19 cellular contexts compared by ENCODE assay signal in genomic region chr1:163872067-163872466, GRCh38.
DNase-seq lines count a peak whose midpoint lies in the region; ATAC-seq and TF ChIP-seq lines count a peak whose summit lies in the region.
"Had no signal": no experiment of that assay in that cellular context is flagged by ENCODE, and none has a peak within 500 bp of the region (broad histone marks: within the 10 kb centered on the region; RNA-seq: fewer than 3 reads in every experiment).

No MANE protein-coding gene starts in this region.

- H3K27me3 Mint-ChIP-seq in stimulated activated naive B cell treated with anti-CD40 and anti-IgM and Interleukin-4, amounts not matched to agents 10 μg/mL and 1 μg/mL and 100 μg/mL, for 72 hours, result no peaks in the 10 kb centered on the region

- peaks cover 3 to 4% of the 10 kb centered on the region in 2 donors for H3K9me3 Mint-ChIP-seq in stimulated activated naive B cell treated with anti-CD40 and anti-IgM and Interleukin-4, amounts not matched to agents 10 μg/mL and 1 μg/mL and 100 μg/mL, for 72 hours
- peaks cover 14% of the 10 kb centered on the region for H3K9me3 Mint-ChIP-seq in stimulated activated effector memory CD8-positive, alpha-beta T cell treated with anti-CD3 and anti-CD28 coated beads, Interleukin-12 subunit alpha, Interleukin-12 subunit beta, amount 100 ng/mL, for 72 hours

- no peaks in the 10 kb centered on the region for H3K4me1 Mint-ChIP-seq in stimulated activated naive B cell treated with anti-CD40 and anti-IgM and Interleukin-4, amounts not matched to agents 10 μg/mL and 1 μg/mL and 100 μg/mL, for 72 hours
- H3K4me1 Mint-ChIP-seq in stimulated activated effector memory CD8-positive, alpha-beta T cell treated with anti-CD3 and anti-CD28 coated beads, Interleukin-12 subunit alpha, Interleukin-12 subunit beta, amount 100 ng/mL, for 72 hours, result no peaks in the 10 kb centered on the region
- H3K4me1 Mint-ChIP-seq: CD8-positive, alpha-beta memory T cell had no signal

- H3K27ac ChIP-seq in GM23248, result no peak overlapping the region
- peak overlapping the region in 3 of 10 donors; percentile 13 to 48 (median 38) for H3K27ac ChIP-seq in heart right ventricle
- H3K27ac ChIP-seq in smooth muscle cell (ENCODE audit: low read depth), result no peak overlapping the region
- H3K27ac ChIP-seq: HL-60 had no signal

- intact Hi-C loops in heart right ventricle (cut with DNase I), result no loop called here

- no peaks in the 10 kb centered on the region for H3K9me2 ChIP-seq in GM23248 (ENCODE audit: insufficient read depth)
- H3K9me2 ChIP-seq: SK-N-SH had no signal

- peaks cover 19% of the 10 kb centered on the region for H3F3A ChIP-seq in GM23248 (ENCODE audit: insufficient read depth)
- H3F3A ChIP-seq in smooth muscle cell (ENCODE audit: low read depth), result peaks cover 5% of the 10 kb centered on the region

- DNase-seq in GM23248, result peak; percentile 25
- DNase-seq in dedifferentiated amniotic fluid mesenchymal stem cell (ENCODE audit: extremely low spot score), result peak; percentile 50
- DNase-seq in heart right ventricle, result no peak
- DNase-seq in smooth muscle cell (lab: John Stamatoyannopoulos, UW; ENCODE audit: unreplicated experiment), result no peak
- no peak for DNase-seq in stimulated activated naive B cell treated with anti-CD40 and anti-IgM and Interleukin-4, amounts not matched to agents 10 μg/mL and 1 μg/mL and 100 μg/mL, for 72 hours
- no peak for DNase-seq in SHP77 treated with DMSO at 0.1 percent for 48 hours (lab: John Stamatoyannopoulos, UW)
- DNase-seq in stimulated activated effector memory CD8-positive, alpha-beta T cell treated with anti-CD3 and anti-CD28 coated beads, Interleukin-12 subunit alpha, Interleukin-12 subunit beta, amount 100 ng/mL, for 72 hours (ENCODE audit: low spot score in 2 of 2), result no peak
- DNase-seq: AML-193; C1 segment of cervical spinal cord; Calu3; CD8-positive, alpha-beta memory T cell; DMS153; MG63; NCI-H1436; SHP77; SK-N-SH had no signal

- H3K36me3 ChIP-seq in GM23248 (ENCODE audit: low read depth) (no peaks in the 10 kb centered on the region), heart right ventricle (no peaks in the 10 kb centered on the region), smooth muscle cell (ENCODE audit: low read depth) (no peaks in the 10 kb centered on the region)
- H3K36me3 ChIP-seq: MG63 had no signal

- no peaks in the 10 kb centered on the region for H3K27me3 ChIP-seq in GM23248 (replicated peaks; ENCODE audit: insufficient read depth)
- no peaks in the 10 kb centered on the region for H3K27me3 ChIP-seq in heart right ventricle
- H3K27me3 ChIP-seq in smooth muscle cell (ENCODE audit: low read depth), result no peaks in the 10 kb centered on the region
- H3K27me3 ChIP-seq: MG63 had no signal

- H3K4me3 Mint-ChIP-seq in stimulated activated naive B cell treated with anti-CD40 and anti-IgM and Interleukin-4, amounts not matched to agents 10 μg/mL and 1 μg/mL and 100 μg/mL, for 72 hours, result no peak overlapping the region
- no peak overlapping the region for H3K4me3 Mint-ChIP-seq in stimulated activated effector memory CD8-positive, alpha-beta T cell treated with anti-CD3 and anti-CD28 coated beads, Interleukin-12 subunit alpha, Interleukin-12 subunit beta, amount 100 ng/mL, for 72 hours
- H3K4me3 Mint-ChIP-seq: CD8-positive, alpha-beta memory T cell had no signal

- ATAC-seq in heart right ventricle, result peak in 6 of 8 donors; percentile 16 to 61 (median 48)
- no peak for ATAC-seq in stimulated activated naive B cell treated with anti-CD40 and anti-IgM and Interleukin-4, amounts not matched to agents 10 μg/mL and 1 μg/mL and 100 μg/mL, for 72 hours (replicated peaks)
- no peak for ATAC-seq in stimulated activated effector memory CD8-positive, alpha-beta T cell treated with anti-CD3 and anti-CD28 coated beads, Interleukin-12 subunit alpha, Interleukin-12 subunit beta, amount 100 ng/mL, for 72 hours
- ATAC-seq: HepG2, K562 had no signal

- H4K20me1 ChIP-seq in GM23248 (ENCODE audit: insufficient read depth) (no peaks in the 10 kb centered on the region), smooth muscle cell (ENCODE audit: low read depth) (no peaks in the 10 kb centered on the region)

- H3K4me3 ChIP-seq in GM23248, result no peak overlapping the region
- H3K4me3 ChIP-seq in heart right ventricle, result no peak overlapping the region
- no peak overlapping the region for H3K4me3 ChIP-seq in smooth muscle cell
- H3K4me3 ChIP-seq: K562, MG63 had no signal

- H3K27ac Mint-ChIP-seq in stimulated activated naive B cell treated with anti-CD40 and anti-IgM and Interleukin-4, amounts not matched to agents 10 μg/mL and 1 μg/mL and 100 μg/mL, for 72 hours, result no peak overlapping the region
- H3K27ac Mint-ChIP-seq in stimulated activated effector memory CD8-positive, alpha-beta T cell treated with anti-CD3 and anti-CD28 coated beads, Interleukin-12 subunit alpha, Interleukin-12 subunit beta, amount 100 ng/mL, for 72 hours, result no peak overlapping the region
- H3K27ac Mint-ChIP-seq: CD8-positive, alpha-beta memory T cell had no signal

- H3K79me2 ChIP-seq in GM23248 (ENCODE audit: insufficient read depth) (no peaks in the 10 kb centered on the region), smooth muscle cell (ENCODE audit: low read depth) (no peaks in the 10 kb centered on the region)

- no peak for TF ChIP-seq CTCF in heart right ventricle (IDR thresholded peaks at IDR 0.05)
- no peak for TF ChIP-seq CTCF in smooth muscle cell (IDR thresholded peaks at IDR 0.05; ENCODE audit: borderline replicate concordance, insufficient read depth, poor library complexity, severe bottlenecking)

- H3K4me2 ChIP-seq in GM23248 (ENCODE audit: unreplicated experiment) (no peak overlapping the region), smooth muscle cell (no peak overlapping the region)
- H3K4me2 ChIP-seq: SK-N-SH had no signal

- H3K4me1 ChIP-seq in GM23248 (ENCODE audit: insufficient read depth) (peaks cover 49% of the 10 kb centered on the region), heart right ventricle (peaks cover 0 to 14% (median 0%) of the 10 kb centered on the region in 9 donors), smooth muscle cell (ENCODE audit: low read depth) (peaks cover 16% of the 10 kb centered on the region)

- no peaks in the 10 kb centered on the region for H3K9me3 ChIP-seq in GM23248 (ENCODE audit: low read depth)
- peaks cover 0 to 17% (median 2%) of the 10 kb centered on the region in 11 donors for H3K9me3 ChIP-seq in heart right ventricle
- no peaks in the 10 kb centered on the region for H3K9me3 ChIP-seq in smooth muscle cell (replicated peaks; ENCODE audit: low read depth)
- H3K9me3 ChIP-seq: MG63, SK-N-SH had no signal

- in situ Hi-C loops in GM23248 (cut with MboI), result loop anchor here (25.0 kb wide), 1 partner anchor 915 kb away; no protein-coding TSS in a partner anchor

- H3K9ac ChIP-seq in GM23248 (no peak overlapping the region), smooth muscle cell (ENCODE audit: low read depth) (no peak overlapping the region)
- H3K9ac ChIP-seq: SK-N-SH had no signal

- no peaks in the 10 kb centered on the region for H3K36me3 Mint-ChIP-seq in stimulated activated naive B cell treated with anti-CD40 and anti-IgM and Interleukin-4, amounts not matched to agents 10 μg/mL and 1 μg/mL and 100 μg/mL, for 72 hours
- no peaks in the 10 kb centered on the region for H3K36me3 Mint-ChIP-seq in stimulated activated effector memory CD8-positive, alpha-beta T cell treated with anti-CD3 and anti-CD28 coated beads, Interleukin-12 subunit alpha, Interleukin-12 subunit beta, amount 100 ng/mL, for 72 hours
- H3K36me3 Mint-ChIP-seq: CD8-positive, alpha-beta memory T cell had no signal

- H2AFZ ChIP-seq in GM23248 (peak overlapping the region; percentile 5; the same call in 1 of the 2 replicates), smooth muscle cell (ENCODE audit: low read depth) (peak overlapping the region; percentile 23)

- 29 to 39% methylated on average over 4 of the region's 4 CpGs for WGBS in GM23248 (ENCODE audit: low coverage in 1 of 2, low lambda C conversion rate in 2 of 2, missing lambda C conversion rate in 2 of 2), 2 experiments
- WGBS in heart right ventricle, 2 donors, result 48 to 52% methylated on average over 4 of the region's 4 CpGs
- WGBS in smooth muscle cell (ENCODE audit: low lambda C conversion rate), result 64% methylated on average over 4 of the region's 4 CpGs

Comparison
In these comparisons a context has a peak if more than half of its experiments do, and no peak if none do; other contexts are left out.
1. DNase-seq: peak in GM23248 (single experiment) and dedifferentiated amniotic fluid mesenchymal stem cell (single experiment); none in heart right ventricle (0 of 2), smooth muscle cell (single experiment), stimulated activated naive B cell treated with anti-CD40 and anti-IgM and Interleukin-4, amounts not matched to agents 10 μg/mL and 1 μg/mL and 100 μg/mL, for 72 hours (single experiment), SHP77 treated with DMSO at 0.1 percent for 48 hours (single experiment) and stimulated activated effector memory CD8-positive, alpha-beta T cell treated with anti-CD3 and anti-CD28 coated beads, Interleukin-12 subunit alpha, Interleukin-12 subunit beta, amount 100 ng/mL, for 72 hours (0 of 2).
2. ATAC-seq: peak in heart right ventricle (6 of 8); none in stimulated activated naive B cell treated with anti-CD40 and anti-IgM and Interleukin-4, amounts not matched to agents 10 μg/mL and 1 μg/mL and 100 μg/mL, for 72 hours (0 of 2) and stimulated activated effector memory CD8-positive, alpha-beta T cell treated with anti-CD3 and anti-CD28 coated beads, Interleukin-12 subunit alpha, Interleukin-12 subunit beta, amount 100 ng/mL, for 72 hours (single experiment).